In the genomic region with DNA sequence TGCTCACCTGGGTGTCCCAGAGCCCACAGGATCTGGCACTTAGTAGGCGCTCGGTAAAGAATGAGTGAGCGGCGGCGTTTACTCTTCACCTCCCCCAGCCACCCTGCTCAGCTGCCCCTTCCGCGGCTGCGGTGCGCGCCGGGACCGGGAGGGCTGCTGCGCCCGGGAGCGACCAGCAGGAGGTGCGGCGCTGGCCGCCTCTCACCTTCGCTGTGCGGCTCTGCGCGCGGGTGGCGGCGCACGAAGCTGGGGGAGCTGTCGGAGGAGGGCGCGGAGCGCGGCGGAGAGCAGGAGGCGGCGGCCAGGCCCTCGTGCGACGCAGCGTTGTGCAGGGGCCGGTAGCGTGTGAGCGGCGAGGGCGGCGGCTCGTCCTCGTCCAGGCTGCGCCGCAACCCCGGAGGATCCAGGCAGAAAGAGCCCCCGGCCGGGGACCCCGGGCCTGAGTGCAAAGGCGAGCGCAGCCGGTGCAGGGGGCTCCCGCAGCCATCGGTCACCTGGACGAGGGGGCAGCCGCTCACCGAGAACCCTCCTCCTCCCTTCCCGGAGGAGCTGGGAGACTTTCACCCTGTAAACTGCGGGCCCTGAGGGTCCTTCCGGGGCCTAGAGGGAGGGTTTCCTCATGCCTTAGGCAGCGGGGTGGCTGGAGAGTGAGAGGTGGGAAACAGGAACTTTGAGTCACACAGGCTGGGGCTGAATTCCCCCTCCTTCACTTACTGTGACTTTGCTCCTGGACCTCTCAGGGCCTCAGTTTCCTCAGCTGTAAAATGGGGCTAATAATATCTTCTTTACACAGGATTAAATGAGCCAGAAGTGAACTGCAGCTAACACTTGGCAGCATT, we compare ENCODE assay signal across 8 cellular contexts. TPM values are rescaled to one million over a fixed set of nuclear protein-coding genes. Genes with fewer than 3 reads are reported as not detected.
DNase-seq lines count a peak whose midpoint lies in the region; ATAC-seq, FAIRE-seq and TF ChIP-seq lines count a peak whose summit lies in the region.

No MANE protein-coding gene starts in this region.

- peak; percentile 70 for DNase-seq in ACHN
- peak; percentile 93 for DNase-seq in H7
- DNase-seq in T-helper 17 cell = peak; percentile 45 to 57 (median 48)
- DNase-seq in GM12878 (ENCODE audit: low read depth, low spot score) = no peak
- peak; percentile 82 for DNase-seq in iPS-NIHi7 (ENCODE audit: extremely low spot score)
- peak; percentile 72 for DNase-seq in stimulated activated CD4-positive, alpha-beta T cell treated with anti-CD3 and anti-CD28 coated beads, Interleukin-4, amount 100 ng/mL, for 1 hour

- no peaks in the 10 kb centered on the region for H3K4me1 ChIP-seq in GM12878 (ENCODE audit: control insufficient read depth, insufficient read depth, low read length)

- TF ChIP-seq CTCF in GM12878 (IDR thresholded peaks at IDR 0.05 in 2 of 3, conservative IDR thresholded peaks at IDR 0.05 in 1 of 3; ENCODE audit: control insufficient read depth in 2 of 3, extremely low read depth in 1 of 3, insufficient read depth in 1 of 3, low read depth in 3 of 3, low read length in 3 of 3) = peak; percentile 49 to 56 (median 51); a peak in 5 of 6 replicates

- no TSS peak for BruUV-seq in GM12878 (replicated peaks; lab: Mats Ljungman, UMichigan)

- H3K9me3 ChIP-seq in T-helper 17 cell (ENCODE audit: control insufficient read depth, low read length, poor library complexity, severe bottlenecking) (no peaks in the 10 kb centered on the region), GM12878 (replicated peaks; ENCODE audit: control insufficient read depth, insufficient read depth, low read length) (no peaks in the 10 kb centered on the region)

- H3K4me3 Mint-ChIP-seq in T-helper 17 cell = peak overlapping the region; percentile 80

- intact Hi-C loops in GM12878 (cut with micrococcal nuclease; ENCODE audit: unreplicated experiment) = no loop called here

- FAIRE-seq in GM12878 (lab: Jason Lieb, UNC) = no peak

- no peak overlapping the region; the same call in 1 of the 2 replicates for H3K4me2 ChIP-seq in GM12878 (ENCODE audit: control insufficient read depth, insufficient read depth)

- H4K20me1 ChIP-seq in GM12878 (ENCODE audit: control insufficient read depth, insufficient read depth) = no peaks in the 10 kb centered on the region

- peak overlapping the region; percentile 45 for H3K27ac Mint-ChIP-seq in T-helper 17 cell

- 2% methylated on average over 45 of the region's 64 CpGs for WGBS in GM12878 (ENCODE audit: insufficient coverage, insufficient replicate concordance, low lambda C conversion rate, missing lambda C conversion rate)

- no peak for TF ChIP-seq EP300 in GM12878 (IDR thresholded peaks at IDR 0.05; ENCODE audit: borderline replicate concordance in 1 of 2, control insufficient read depth in 1 of 2, low read depth in 2 of 2, low read length in 2 of 2)

- H3K9ac ChIP-seq in GM12878 (ENCODE audit: control insufficient read depth, insufficient read depth, low read length) = no peak overlapping the region

- SMC1A ChIA-PET in GM12878 (lab: Charles Lee; ENCODE audit: uncharacterized antibody, unreplicated experiment) = interaction anchor here (0.7 to 1.7 kb wide), 2 partner anchors 44 to 79 kb away, joined by 3 to 6 read pairs; no protein-coding TSS in a partner anchor

- no peak for TF ChIP-seq RAD21 in GM12878 (IDR thresholded peaks at IDR 0.05; ENCODE audit: insufficient read depth, low read depth, low read length)

- no peaks in the 10 kb centered on the region for H3K36me3 ChIP-seq in H7 (replicated peaks; ENCODE audit: control insufficient read depth, insufficient read depth, low read length)
- no peaks in the 10 kb centered on the region for H3K36me3 ChIP-seq in GM12878 (ENCODE audit: control insufficient read depth in 2 of 2, insufficient read depth in 2 of 2, low read length in 1 of 2)

- no peaks in the 10 kb centered on the region for H3K79me2 ChIP-seq in GM12878 (ENCODE audit: control insufficient read depth, insufficient read depth, low read length)

- CTCF ChIA-PET in GM12878 (lab: Yijun Ruan, JAX) = interaction anchor here (0.9 to 2.2 kb wide), 6 partner anchors 13 to 61 kb away, joined by 4 to 10 read pairs (median 6); no protein-coding TSS in a partner anchor

- ATAC-seq in T-helper 17 cell (peak; percentile 97), GM12878 (peak; percentile 90), HG03159 (IDR thresholded peaks at IDR 0.05; ENCODE audit: unreplicated experiment) (no peak), GM21619 (IDR thresholded peaks at IDR 0.05; ENCODE audit: unreplicated experiment) (no peak)

- H2AFZ ChIP-seq in GM12878 (ENCODE audit: control insufficient read depth, low read depth, low read length) = no peak overlapping the region; the same call in 1 of the 2 replicates

- peaks cover 21% of the 10 kb centered on the region for H3K4me1 Mint-ChIP-seq in T-helper 17 cell

- H3K27me3 Mint-ChIP-seq in T-helper 17 cell = peaks cover 40% of the 10 kb centered on the region

- RAD21 ChIA-PET in GM12878 (lab: Charles Lee; ENCODE audit: unreplicated experiment) = interaction anchor here (0.7 to 1.1 kb wide), 4 partner anchors 14 to 82 kb away, joined by 3 read pairs; no protein-coding TSS in a partner anchor

- no peak overlapping the region for H3K27ac ChIP-seq in GM12878 (ENCODE audit: control insufficient read depth, insufficient read depth)

- H3K27me3 ChIP-seq in H7 (ENCODE audit: control insufficient read depth, insufficient read depth, low read length) = peaks cover 20% of the 10 kb centered on the region
- H3K27me3 ChIP-seq in GM12878 (replicated peaks in 1 of 2; ENCODE audit: control insufficient read depth in 2 of 2, insufficient read depth in 2 of 2, low read length in 1 of 2) = peaks cover 6% of the 10 kb centered on the region in 2 experiments; a peak in 3 of 4 replicates

- in situ Hi-C loops in ACHN (cut with HindIII; ENCODE audit: low pct_ligation_motif_present, low pct_unique_long_range_greater_than_20kb, low sequenced_read_pairs) = no loop called here
- in situ Hi-C loops in GM12878 (cut with MboI) = no loop called here

- peaks cover 2% of the 10 kb centered on the region for H3K36me3 Mint-ChIP-seq in T-helper 17 cell (ENCODE audit: low read depth)

- TF ChIP-seq POLR2A in GM12878 (IDR thresholded peaks at IDR 0.05; ENCODE audit: low read depth, low read length) = no peak

- POLR2A ChIA-PET in GM12878 (lab: Charles Lee) = no interaction called here

- peak overlapping the region; percentile 45 for H3K4me3 ChIP-seq in H7 (ENCODE audit: insufficient read depth, low read depth, low read length)
- no peak overlapping the region for H3K4me3 ChIP-seq in GM12878

RNA-seq across cellular contexts. Expression of a gene that starts 12.5 kb away (rescaled TPM):
- 7.8 and 8.2 TPM in 2 replicates for total RNA-seq in H7 (2014; rRNA removed; shearing (Covaris generic))
- total RNA-seq in T-helper 17 cell (1 to 10 TPM; 1.7 to 5.8 TPM), GM12878 (2014; rRNA removed) (0.17 and 0.22 TPM in 2 replicates), GM12878 (2014; rRNA removed; fragmentation: Illumina TruSeq; extraction: Trizol) (0.22 and 0.74 TPM in 2 replicates), GM12878 (2021) (1.3 and 1.7 TPM in 2 replicates)
- total RNA-seq in GM12878 (2013; cell fraction: nucleolus; rRNA removed) = 2.6 and 4.3 TPM in 2 replicates
- polyA plus RNA-seq in GM12878 (2011; ENCODE audit: low read depth) = 0.58 TPM
- polyA plus RNA-seq in GM12878 (2011; rRNA removed) (0.32 and 1.3 TPM in 2 replicates), GM12878 (2014; fragmentation: Illumina TruSeq; extraction: Trizol) (0.19 and 0.25 TPM in 2 replicates), GM12878 (2014; fragmentation: Nextera tagmentation; extraction: Ambion mirVana) (not detected), GM12878 (2014; rRNA removed) (0.51 and 1.4 TPM in 2 replicates), GM12878 (2016; fragmentation: Nextera tagmentation; extraction: Ambion mirVana) (under 1 TPM in 1 of 2 experiments, not detected in 1; 0.06 TPM)
- polyA plus RNA-seq in GM12878 (2011; cell fraction: cytosol; rRNA removed) = 0.51 and 1.2 TPM in 2 replicates
- 8.0 and 8.3 TPM in 2 replicates for polyA plus RNA-seq in GM12878 (2011; cell fraction: nucleus; rRNA removed)
- polyA plus RNA-seq in GM12878 (2012) = 0.45 and 0.66 TPM in 2 replicates
- polyA minus RNA-seq in GM12878 (2011; rRNA and poly(A)+ RNA removed) = 0.59 and 2.0 TPM in 2 replicates
- 0.73 TPM in 1 of 2 replicates, not detected in the other for polyA minus RNA-seq in GM12878 (2011; cell fraction: cytosol; rRNA and poly(A)+ RNA removed)
- 1.1 and 1.8 TPM in 2 replicates for polyA minus RNA-seq in GM12878 (2011; cell fraction: nucleus; rRNA and poly(A)+ RNA removed)

RNA-seq across cellular contexts. Expression of a gene that starts 22.3 kb away (rescaled TPM):
- total RNA-seq in H7 (2014; rRNA removed; shearing (Covaris generic)) = 13.5 and 14.2 TPM in 2 replicates
- total RNA-seq in T-helper 17 cell (10 to 100 TPM; 19.9 to 20.9 TPM), GM12878 (2014; rRNA removed) (9.7 and 12.3 TPM in 2 replicates), GM12878 (2014; rRNA removed; fragmentation: Illumina TruSeq; extraction: Trizol) (6.5 and 8.6 TPM in 2 replicates), GM12878 (2021) (14.2 and 16.1 TPM in 2 replicates)
- total RNA-seq in GM12878 (2013; cell fraction: nucleolus; rRNA removed) = 16.9 and 18.0 TPM in 2 replicates
- polyA plus RNA-seq in GM12878 (2011; ENCODE audit: low read depth) = 4.5 TPM
- polyA plus RNA-seq in GM12878 (2011; rRNA removed) (8.8 and 22.6 TPM in 2 replicates), GM12878 (2014; fragmentation: Illumina TruSeq; extraction: Trizol) (9.8 and 12.3 TPM in 2 replicates), GM12878 (2014; fragmentation: Nextera tagmentation; extraction: Ambion mirVana) (1 to 10 TPM in 1 of 2 experiments, under 1 TPM in 1; 0.98 to 1.2 TPM), GM12878 (2014; rRNA removed) (9.6 and 16.0 TPM in 2 replicates), GM12878 (2016; fragmentation: Nextera tagmentation; extraction: Ambion mirVana) (10 to 100 TPM; 17.5 to 20.2 TPM)
- 33.3 and 38.8 TPM in 2 replicates for polyA plus RNA-seq in GM12878 (2011; cell fraction: cytosol; rRNA removed)
- polyA plus RNA-seq in GM12878 (2011; cell fraction: nucleus; rRNA removed) = 92.2 and 108 TPM in 2 replicates
- polyA plus RNA-seq in GM12878 (2012) = 9.1 and 10.7 TPM in 2 replicates
- 22.7 and 37.5 TPM in 2 replicates for polyA minus RNA-seq in GM12878 (2011; rRNA and poly(A)+ RNA removed)
- polyA minus RNA-seq in GM12878 (2011; cell fraction: cytosol; rRNA and poly(A)+ RNA removed) = 9.5 and 15.8 TPM in 2 replicates
- polyA minus RNA-seq in GM12878 (2011; cell fraction: nucleus; rRNA and poly(A)+ RNA removed) = 16.0 and 35.1 TPM in 2 replicates

RNA-seq across cellular contexts. Expression of a gene that starts 33.1 kb away (rescaled TPM):
- 15.0 and 21.1 TPM in 2 replicates for total RNA-seq in H7 (2014; rRNA removed; shearing (Covaris generic))
- total RNA-seq in T-helper 17 cell = 100 to 1,000 TPM in 1 of 2 donors, 10 to 100 TPM in 1; 82.9 to 111 TPM
- total RNA-seq in GM12878 (2013; cell fraction: nucleolus; rRNA removed) = 55.7 and 68.4 TPM in 2 replicates
- total RNA-seq in GM12878 (2014; rRNA removed) = 59.9 and 62.9 TPM in 2 replicates
- total RNA-seq in GM12878 (2014; rRNA removed; fragmentation: Illumina TruSeq; extraction: Trizol) = 35.9 and 39.6 TPM in 2 replicates
- 103 and 107 TPM in 2 replicates for total RNA-seq in GM12878 (2021)
- 21.7 TPM for polyA plus RNA-seq in GM12878 (2011; ENCODE audit: low read depth)
- polyA plus RNA-seq in GM12878 (2011; rRNA removed) = 30.2 and 44.4 TPM in 2 replicates
- 39.3 and 43.6 TPM in 2 replicates for polyA plus RNA-seq in GM12878 (2011; cell fraction: cytosol; rRNA removed)
- 75.0 and 144 TPM in 2 replicates for polyA plus RNA-seq in GM12878 (2011; cell fraction: nucleus; rRNA removed)
- 54.8 and 64.1 TPM in 2 replicates for polyA plus RNA-seq in GM12878 (2012)
- 17.9 and 35.4 TPM in 2 replicates for polyA plus RNA-seq in GM12878 (2014; fragmentation: Illumina TruSeq; extraction: Trizol)
- polyA plus RNA-seq in GM12878 (2014; fragmentation: Nextera tagmentation; extraction: Ambion mirVana) = under 1 TPM; 0.20 to 0.45 TPM
- polyA plus RNA-seq in GM12878 (2014; rRNA removed) = 52.0 and 58.7 TPM in 2 replicates
- polyA plus RNA-seq in GM12878 (2016; fragmentation: Nextera tagmentation; extraction: Ambion mirVana) = 1 to 10 TPM; 1.8 to 2.3 TPM
- 38.4 and 59.7 TPM in 2 replicates for polyA minus RNA-seq in GM12878 (2011; rRNA and poly(A)+ RNA removed)
- polyA minus RNA-seq in GM12878 (2011; cell fraction: cytosol; rRNA and poly(A)+ RNA removed) = 36.3 and 36.8 TPM in 2 replicates
- 12.3 and 46.2 TPM in 2 replicates for polyA minus RNA-seq in GM12878 (2011; cell fraction: nucleus; rRNA and poly(A)+ RNA removed)

RNA-seq across cellular contexts. Expression of a gene that starts 48.4 kb away (rescaled TPM):
- 0.52 and 1.1 TPM in 2 replicates for total RNA-seq in H7 (2014; rRNA removed; shearing (Covaris generic))
- total RNA-seq in T-helper 17 cell (not detected), GM12878 (2014; rRNA removed) (0.11 and 0.68 TPM in 2 replicates), GM12878 (2014; rRNA removed; fragmentation: Illumina TruSeq; extraction: Trizol) (0.27 TPM in 1 of 2 replicates, not detected in the other), GM12878 (2021) (0.51 and 0.56 TPM in 2 replicates)
- 1.9 and 2.9 TPM in 2 replicates for total RNA-seq in GM12878 (2013; cell fraction: nucleolus; rRNA removed)
- polyA plus RNA-seq in GM12878 (2011; ENCODE audit: low read depth) = 0.52 TPM
- polyA plus RNA-seq in GM12878 (2011; rRNA removed) (0.24 and 0.81 TPM in 2 replicates), GM12878 (2014; fragmentation: Illumina TruSeq; extraction: Trizol) (0.24 TPM in 1 of 2 replicates, not detected in the other), GM12878 (2014; fragmentation: Nextera tagmentation; extraction: Ambion mirVana) (under 1 TPM in 1 of 2 experiments, not detected in 1; 0.13 TPM), GM12878 (2014; rRNA removed) (0.25 and 2.2 TPM in 2 replicates), GM12878 (2016; fragmentation: Nextera tagmentation; extraction: Ambion mirVana) (under 1 TPM in 1 of 2 experiments, not detected in 1; 0.50 TPM)
- polyA plus RNA-seq in GM12878 (2011; cell fraction: cytosol; rRNA removed) = 0.54 and 1.2 TPM in 2 replicates
- 3.6 and 4.5 TPM in 2 replicates for polyA plus RNA-seq in GM12878 (2011; cell fraction: nucleus; rRNA removed)
- polyA plus RNA-seq in GM12878 (2012) = 1.2 and 1.9 TPM in 2 replicates
- polyA minus RNA-seq in GM12878 (2011; rRNA and poly(A)+ RNA removed) = 0.29 and 1.1 TPM in 2 replicates
- polyA minus RNA-seq in GM12878 (2011; cell fraction: cytosol; rRNA and poly(A)+ RNA removed) = not detected in 2 replicates
- 0.36 TPM in 1 of 2 replicates, not detected in the other for polyA minus RNA-seq in GM12878 (2011; cell fraction: nucleus; rRNA and poly(A)+ RNA removed)

Comparison
In these comparisons a context has a peak if more than half of its experiments do, and no peak if none do; other contexts are left out.
1. ATAC-seq: peak in T-helper 17 cell (single experiment) and GM12878 (single experiment); none in HG03159 (single experiment) and GM21619 (single experiment).